ENCODE assay signal across 9 cellular contexts in the genomic region with DNA sequence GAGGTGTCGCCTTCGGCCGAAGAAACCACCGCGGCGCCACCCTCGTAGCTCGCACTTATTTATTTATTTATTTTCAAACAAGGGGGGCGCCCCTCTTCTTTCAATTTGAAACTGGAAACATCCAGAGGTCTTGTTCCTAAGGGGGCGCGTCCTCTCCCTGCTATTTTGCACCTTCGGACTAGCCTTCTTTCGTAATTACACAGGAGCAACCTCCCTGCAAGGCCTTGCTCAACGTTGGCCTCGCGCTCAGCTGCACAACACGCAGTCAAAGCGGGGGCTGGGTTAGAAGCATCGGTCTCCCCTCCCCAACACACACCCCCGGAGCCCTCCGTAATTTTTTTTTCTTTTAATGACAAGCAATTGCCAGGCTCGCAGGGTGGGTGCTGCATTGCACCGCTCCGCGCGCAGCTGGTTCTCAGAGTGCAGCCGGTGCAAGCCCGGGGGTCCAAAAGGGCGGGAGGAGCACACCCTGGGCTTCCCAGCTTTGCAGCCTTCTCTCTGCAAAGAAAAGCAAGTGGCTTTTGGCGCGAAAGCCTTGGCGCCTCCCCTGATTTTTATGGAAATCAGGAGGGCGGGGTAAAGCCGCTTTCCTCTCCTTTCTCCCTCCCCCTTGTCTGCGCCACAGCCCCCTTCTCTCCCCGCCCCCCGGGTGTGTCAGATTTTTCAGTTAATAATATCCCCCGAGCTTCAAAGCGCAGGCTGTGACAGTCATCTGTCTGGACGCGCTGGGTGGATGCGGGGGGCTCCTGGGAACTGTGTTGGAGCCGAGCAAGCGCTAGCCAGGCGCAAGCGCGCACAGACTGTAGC. TPM values are rescaled to one million over a fixed set of nuclear protein-coding genes. Genes with fewer than 3 reads are reported as not detected.
DNase-seq lines count a peak whose midpoint lies in the region; ATAC-seq and TF ChIP-seq lines count a peak whose summit lies in the region.
"Had no signal": no experiment of that assay in that cellular context is flagged by ENCODE, and none has a peak within 500 bp of the region (broad histone marks: within the 10 kb centered on the region; RNA-seq: fewer than 3 reads in every experiment).

A gene (plus strand): TSS at position 697 of the 807 bp plus-strand sequence. CDS start 1,515 bp downstream, outside the sequence.

- peaks cover 35 to 46% of the 10 kb centered on the region in 2 donors for H3K27me3 Mint-ChIP-seq in CD8-positive, alpha-beta memory T cell

- H3K4me1 Mint-ChIP-seq in CD8-positive, alpha-beta memory T cell, result peaks cover 4 to 24% (median 8%) of the 10 kb centered on the region in 3 donors

- H3K9me3 Mint-ChIP-seq in CD8-positive, alpha-beta memory T cell, result peaks cover 0 to 3% (median under 1%) of the 10 kb centered on the region in 5 donors

- no peaks in the 10 kb centered on the region for H3K9me3 ChIP-seq in CD8-positive, alpha-beta memory T cell (ENCODE audit: low read length)
- no peaks in the 10 kb centered on the region for H3K9me3 ChIP-seq in esophagus muscularis mucosa

- ATAC-seq in GM21786 (IDR thresholded peaks at IDR 0.05; ENCODE audit: unreplicated experiment), result peak; percentile 16

- TF ChIP-seq POLR2A in esophagus muscularis mucosa (IDR thresholded peaks at IDR 0.05; ENCODE audit: low read depth), result no peak

- H3K27ac ChIP-seq in CD8-positive, alpha-beta memory T cell (ENCODE audit: low read depth, low read length), result no peak within 1 kb of the TSS
- H3K27ac ChIP-seq in esophagus muscularis mucosa (replicated peaks in 1 of 4), result no peak within 1 kb of the TSS

- TF ChIP-seq CTCF in esophagus muscularis mucosa (IDR thresholded peaks at IDR 0.05), result peak in 1 of 3 experiments; percentile 20

- peak within 1 kb of the TSS in 6 of 7 donors; percentile 17 to 57 (median 54) for H3K4me3 Mint-ChIP-seq in CD8-positive, alpha-beta memory T cell

- no peak for TF ChIP-seq EP300 in esophagus muscularis mucosa (IDR thresholded peaks at IDR 0.05)

- H3K36me3 Mint-ChIP-seq in CD8-positive, alpha-beta memory T cell, result no peaks in the 10 kb centered on the region

- peaks cover 17% of the 10 kb centered on the region for H3K27me3 ChIP-seq in CD8-positive, alpha-beta memory T cell (ENCODE audit: insufficient read depth, low read length, poor library complexity, severe bottlenecking)
- H3K27me3 ChIP-seq in esophagus muscularis mucosa, result peaks cover 0 to 55% (median 20%) of the 10 kb centered on the region in 4 donors

- CTCF ChIA-PET in CD8-positive, alpha-beta memory T cell (lab: Charles Lee), result interaction anchor here (1.5 kb wide), 1 partner anchor 669 kb away, joined by 4 read pairs; no protein-coding TSS in a partner anchor

- peaks cover 18% of the 10 kb centered on the region for H3K4me1 ChIP-seq in CD8-positive, alpha-beta memory T cell (ENCODE audit: insufficient read depth, low read length)
- peaks cover 41 to 49% (median 47%) of the 10 kb centered on the region in 4 donors for H3K4me1 ChIP-seq in esophagus muscularis mucosa

- POLR2A ChIA-PET in CD8-positive, alpha-beta memory T cell (lab: Charles Lee), result no interaction called here

- DNase-seq in CD8-positive, alpha-beta memory T cell, result peak in 1 of 5 donors; percentile 46
- DNase-seq in NCI-H2107 treated with DMSO at 0.1 percent for 48 hours (lab: John Stamatoyannopoulos, UW; ENCODE audit: unreplicated experiment) (peak; percentile 53), esophagus muscularis mucosa (ENCODE audit: extremely low spot score) (no peak), mucosa of gallbladder (ENCODE audit: low spot score) (peak; percentile 47), superior temporal gyrus (ENCODE audit: extremely low spot score) (peak; percentile 93), epidermal melanocyte (ENCODE audit: insufficient read length, low spot score) (no peak)
- peak; percentile 34 for DNase-seq in activated CD8-positive, alpha-beta memory T cell treated with anti-CD3 and anti-CD28 coated beads, Interleukin-2, amount 50 U/mL, for 4 hours

- peak within 1 kb of the TSS in 1 of 8 donors; percentile 34 for H3K27ac Mint-ChIP-seq in CD8-positive, alpha-beta memory T cell

- WGBS in esophagus muscularis mucosa, result under 1% methylated on average over 42 of the region's 47 CpGs

- no peaks in the 10 kb centered on the region for H3K36me3 ChIP-seq in CD8-positive, alpha-beta memory T cell (ENCODE audit: insufficient read depth, low read length)
- H3K36me3 ChIP-seq in esophagus muscularis mucosa, result no peaks in the 10 kb centered on the region

- no peak within 1 kb of the TSS for H3K4me3 ChIP-seq in CD8-positive, alpha-beta memory T cell (ENCODE audit: low read length)
- peak within 1 kb of the TSS; percentile 47 to 63 (median 51) for H3K4me3 ChIP-seq in esophagus muscularis mucosa

- intact Hi-C loops in esophagus muscularis mucosa (cut with DNase I), result loop anchor here (2.0 to 10.0 kb wide), 5 partner anchors 303 to 665 kb away; no protein-coding TSS in a partner anchor

RNA-seq across cellular contexts. Expression of the gene that starts here (rescaled TPM):
- not detected for total RNA-seq in CD8-positive, alpha-beta memory T cell
- not detected for polyA plus RNA-seq in CD8-positive, alpha-beta memory T cell
- total RNA-seq in esophagus muscularis mucosa (1 to 10 TPM in 2 of 4 donors, under 1 TPM in 2; 0.83 to 1.2 (median 1.1) TPM), mucosa of gallbladder (1.4 TPM)
- total RNA-seq: HT1080 had no signal

Comparison
In these comparisons a context has a peak if more than half of its experiments do, and no peak if none do; other contexts are left out.
1. DNase-seq: peak in NCI-H2107 treated with DMSO at 0.1 percent for 48 hours (single experiment), activated CD8-positive, alpha-beta memory T cell treated with anti-CD3 and anti-CD28 coated beads, Interleukin-2, amount 50 U/mL, for 4 hours (single experiment), mucosa of gallbladder (single experiment) and superior temporal gyrus (single experiment); none in esophagus muscularis mucosa (single experiment) and epidermal melanocyte (single experiment).